Comparison of ENCODE assay signal across 1 cellular context in genomic region chr5:157290981-157291711, GRCh38.
A peak's percentile ranks its signal among the peaks of the same experiment; 100 is the strongest.
TF ChIP-seq lines count a peak whose summit lies in the region.

No MANE protein-coding gene starts in this region.

TF ChIP-seq in HepG2, 621 proteins besides CTCF, POLR2A, EP300 and RAD21 (continued from another document and continues in another):
- TF ChIP-seq NFAT5 (CRISPR knock-in tag; IDR thresholded peaks at IDR 0.05) (no peak), ZNF546 (CRISPR knock-in tag; conservative IDR thresholded peaks at IDR 0.05) (0 out of 2 replicates have a peak, but pooled peaks have one; percentile 13), HOXA7 (CRISPR knock-in tag; IDR thresholded peaks at IDR 0.05) (no peak), NR2C2 (CRISPR knock-in tag; IDR thresholded peaks at IDR 0.05; ENCODE audit: borderline replicate concordance) (peak; percentile 82), ETV5 (CRISPR knock-in tag; IDR thresholded peaks at IDR 0.05; ENCODE audit: borderline replicate concordance) (peak; percentile 89), ZNF770 (CRISPR knock-in tag; IDR thresholded peaks at IDR 0.05) (peak; percentile 21; the same call in 1 of the 2 replicates), HMGA1 (CRISPR knock-in tag; conservative IDR thresholded peaks at IDR 0.05) (no peak), EEA1 (CRISPR knock-in tag; IDR thresholded peaks at IDR 0.05; ENCODE audit: borderline replicate concordance) (no peak), ZNF839 (CRISPR knock-in tag; IDR thresholded peaks at IDR 0.05; ENCODE audit: borderline replicate concordance) (no peak), ZNF83 (CRISPR knock-in tag; IDR thresholded peaks at IDR 0.05; ENCODE audit: borderline replicate concordance) (no peak), MATR3 (CRISPR knock-in tag; IDR thresholded peaks at IDR 0.05) (no peak), NCOR1 (IDR thresholded peaks at IDR 0.05; ENCODE audit: borderline replicate concordance, low read length) (peak; percentile 89; the same call in 1 of the 2 replicates), AHR (CRISPR knock-in tag; IDR thresholded peaks at IDR 0.05) (0 out of 2 replicates have a peak, but pooled peaks have one; percentile 49), ZNF703 (CRISPR knock-in tag; IDR thresholded peaks at IDR 0.05; ENCODE audit: borderline replicate concordance) (no peak), SNAPC5 (CRISPR knock-in tag; IDR thresholded peaks at IDR 0.05; ENCODE audit: borderline replicate concordance) (0 out of 2 replicates have a peak, but pooled peaks have one; percentile 42), HIVEP1 (CRISPR knock-in tag; IDR thresholded peaks at IDR 0.05) (no peak), SOX5 (CRISPR knock-in tag; IDR thresholded peaks at IDR 0.05; ENCODE audit: borderline replicate concordance) (peak; percentile 96), BRD4 (CRISPR knock-in tag; IDR thresholded peaks at IDR 0.05) (no peak), ZEB1 (IDR thresholded peaks at IDR 0.05; ENCODE audit: insufficient replicate concordance, low read depth) (peak; percentile 33), ZNF484 (CRISPR knock-in tag; IDR thresholded peaks at IDR 0.05; ENCODE audit: borderline replicate concordance, low read depth) (no peak), AKNA (CRISPR knock-in tag; IDR thresholded peaks at IDR 0.05; ENCODE audit: borderline replicate concordance) (no peak), ZBTB39 (CRISPR knock-in tag; IDR thresholded peaks at IDR 0.05) (no peak), ETV6 (CRISPR knock-in tag; conservative IDR thresholded peaks at IDR 0.05) (no peak), ZNF724P (CRISPR knock-in tag; IDR thresholded peaks at IDR 0.05; ENCODE audit: borderline replicate concordance) (peak; percentile 84), ZNF746 (CRISPR knock-in tag; IDR thresholded peaks at IDR 0.05) (no peak), ZNF24 (IDR thresholded peaks at IDR 0.05) (no peak), TRAFD1 (CRISPR knock-in tag; IDR thresholded peaks at IDR 0.05; ENCODE audit: borderline replicate concordance) (no peak), ZBTB49 (CRISPR knock-in tag; IDR thresholded peaks at IDR 0.05; ENCODE audit: borderline replicate concordance) (no peak), PITX1 (CRISPR knock-in tag; IDR thresholded peaks at IDR 0.05) (peak; percentile 97), IKZF1 (IDR thresholded peaks at IDR 0.05) (no peak), ATF6 (CRISPR knock-in tag; conservative IDR thresholded peaks at IDR 0.05) (0 out of 2 replicates have a peak, but pooled peaks have one; percentile 40), PAX8 (CRISPR knock-in tag; IDR thresholded peaks at IDR 0.05; ENCODE audit: borderline replicate concordance) (no peak), ZKSCAN5 (CRISPR knock-in tag; IDR thresholded peaks at IDR 0.05) (0 out of 2 replicates have a peak, but pooled peaks have one; percentile 22)
